Comparison of ENCODE assay signal across 1 cellular context in genomic region chr14:34693228-34693939, GRCh38.
TF ChIP-seq lines count a peak whose summit lies in the region.

No MANE protein-coding gene starts in this region.

TF ChIP-seq in WTC11, 78 proteins besides CTCF, POLR2A, EP300 and RAD21 (continued from another document):
- TF ChIP-seq, protein P1, sequence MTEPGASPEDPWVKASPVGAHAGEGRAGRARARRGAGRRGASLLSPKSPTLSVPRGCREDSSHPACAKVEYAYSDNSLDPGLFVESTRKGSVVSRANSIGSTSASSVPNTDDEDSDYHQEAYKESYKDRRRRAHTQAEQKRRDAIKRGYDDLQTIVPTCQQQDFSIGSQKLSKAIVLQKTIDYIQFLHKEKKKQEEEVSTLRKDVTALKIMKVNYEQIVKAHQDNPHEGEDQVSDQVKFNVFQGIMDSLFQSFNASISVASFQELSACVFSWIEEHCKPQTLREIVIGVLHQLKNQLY (CRISPR knock-in tag; IDR thresholded peaks at IDR 0.05): no peak
- TF ChIP-seq, protein P2, sequence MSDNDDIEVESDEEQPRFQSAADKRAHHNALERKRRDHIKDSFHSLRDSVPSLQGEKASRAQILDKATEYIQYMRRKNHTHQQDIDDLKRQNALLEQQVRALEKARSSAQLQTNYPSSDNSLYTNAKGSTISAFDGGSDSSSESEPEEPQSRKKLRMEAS (CRISPR knock-in tag; IDR thresholded peaks at IDR 0.05): peak; percentile 70; the same call in 1 of the 2 replicates
- peak; percentile 62; the same call in 1 of the 2 replicates for TF ChIP-seq SP1 (CRISPR knock-in tag; conservative IDR thresholded peaks at IDR 0.05)
- TF ChIP-seq ARID4B (CRISPR knock-in tag; IDR thresholded peaks at IDR 0.05; ENCODE audit: borderline replicate concordance): no peak
- no peak for TF ChIP-seq ZNF138 (CRISPR knock-in tag; conservative IDR thresholded peaks at IDR 0.05)
- TF ChIP-seq, protein P3, sequence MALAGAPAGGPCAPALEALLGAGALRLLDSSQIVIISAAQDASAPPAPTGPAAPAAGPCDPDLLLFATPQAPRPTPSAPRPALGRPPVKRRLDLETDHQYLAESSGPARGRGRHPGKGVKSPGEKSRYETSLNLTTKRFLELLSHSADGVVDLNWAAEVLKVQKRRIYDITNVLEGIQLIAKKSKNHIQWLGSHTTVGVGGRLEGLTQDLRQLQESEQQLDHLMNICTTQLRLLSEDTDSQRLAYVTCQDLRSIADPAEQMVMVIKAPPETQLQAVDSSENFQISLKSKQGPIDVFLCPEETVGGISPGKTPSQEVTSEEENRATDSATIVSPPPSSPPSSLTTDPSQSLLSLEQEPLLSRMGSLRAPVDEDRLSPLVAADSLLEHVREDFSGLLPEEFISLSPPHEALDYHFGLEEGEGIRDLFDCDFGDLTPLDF (CRISPR knock-in tag; IDR thresholded peaks at IDR 0.05): no peak
- TF ChIP-seq ZNF416 (CRISPR knock-in tag; IDR thresholded peaks at IDR 0.05): no peak
- no peak for TF ChIP-seq JAZF1 (CRISPR knock-in tag; IDR thresholded peaks at IDR 0.05)
- no peak for TF ChIP-seq ZNF671 (CRISPR knock-in tag; IDR thresholded peaks at IDR 0.05)
- no peak for TF ChIP-seq ZNF121 (CRISPR knock-in tag; IDR thresholded peaks at IDR 0.05)
- TF ChIP-seq RORB (CRISPR knock-in tag; IDR thresholded peaks at IDR 0.05): no peak
- 0 out of 2 replicates have a peak, but pooled peaks have one; percentile 20 for TF ChIP-seq ZNF232 (CRISPR knock-in tag; IDR thresholded peaks at IDR 0.05)
- no peak for TF ChIP-seq CDX4 (CRISPR knock-in tag; IDR thresholded peaks at IDR 0.05; ENCODE audit: borderline replicate concordance)
- 0 out of 2 replicates have a peak, but pooled peaks have one; percentile 36 for TF ChIP-seq FOXP4 (CRISPR knock-in tag; IDR thresholded peaks at IDR 0.05)
- TF ChIP-seq ATF1 (CRISPR knock-in tag; IDR thresholded peaks at IDR 0.05): no peak
- no peak for TF ChIP-seq ZNF423 (CRISPR knock-in tag; IDR thresholded peaks at IDR 0.05)
- peak; percentile 37; the same call in 1 of the 2 replicates for TF ChIP-seq GABPB1 (CRISPR knock-in tag; IDR thresholded peaks at IDR 0.05)
- no peak for TF ChIP-seq HMGA2 (CRISPR knock-in tag; IDR thresholded peaks at IDR 0.05)
- TF ChIP-seq, protein P4, sequence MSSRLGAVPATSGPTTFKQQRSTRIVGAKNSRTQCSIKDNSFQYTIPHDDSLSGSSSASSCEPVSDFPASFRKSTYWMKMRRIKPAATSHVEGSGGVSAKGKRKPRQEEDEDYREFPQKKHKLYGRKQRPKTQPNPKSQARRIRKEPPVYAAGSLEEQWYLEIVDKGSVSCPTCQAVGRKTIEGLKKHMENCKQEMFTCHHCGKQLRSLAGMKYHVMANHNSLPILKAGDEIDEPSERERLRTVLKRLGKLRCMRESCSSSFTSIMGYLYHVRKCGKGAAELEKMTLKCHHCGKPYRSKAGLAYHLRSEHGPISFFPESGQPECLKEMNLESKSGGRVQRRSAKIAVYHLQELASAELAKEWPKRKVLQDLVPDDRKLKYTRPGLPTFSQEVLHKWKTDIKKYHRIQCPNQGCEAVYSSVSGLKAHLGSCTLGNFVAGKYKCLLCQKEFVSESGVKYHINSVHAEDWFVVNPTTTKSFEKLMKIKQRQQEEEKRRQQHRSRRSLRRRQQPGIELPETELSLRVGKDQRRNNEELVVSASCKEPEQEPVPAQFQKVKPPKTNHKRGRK (CRISPR knock-in tag; IDR thresholded peaks at IDR 0.05; ENCODE audit: borderline replicate concordance): no peak
- TF ChIP-seq, protein P5, sequence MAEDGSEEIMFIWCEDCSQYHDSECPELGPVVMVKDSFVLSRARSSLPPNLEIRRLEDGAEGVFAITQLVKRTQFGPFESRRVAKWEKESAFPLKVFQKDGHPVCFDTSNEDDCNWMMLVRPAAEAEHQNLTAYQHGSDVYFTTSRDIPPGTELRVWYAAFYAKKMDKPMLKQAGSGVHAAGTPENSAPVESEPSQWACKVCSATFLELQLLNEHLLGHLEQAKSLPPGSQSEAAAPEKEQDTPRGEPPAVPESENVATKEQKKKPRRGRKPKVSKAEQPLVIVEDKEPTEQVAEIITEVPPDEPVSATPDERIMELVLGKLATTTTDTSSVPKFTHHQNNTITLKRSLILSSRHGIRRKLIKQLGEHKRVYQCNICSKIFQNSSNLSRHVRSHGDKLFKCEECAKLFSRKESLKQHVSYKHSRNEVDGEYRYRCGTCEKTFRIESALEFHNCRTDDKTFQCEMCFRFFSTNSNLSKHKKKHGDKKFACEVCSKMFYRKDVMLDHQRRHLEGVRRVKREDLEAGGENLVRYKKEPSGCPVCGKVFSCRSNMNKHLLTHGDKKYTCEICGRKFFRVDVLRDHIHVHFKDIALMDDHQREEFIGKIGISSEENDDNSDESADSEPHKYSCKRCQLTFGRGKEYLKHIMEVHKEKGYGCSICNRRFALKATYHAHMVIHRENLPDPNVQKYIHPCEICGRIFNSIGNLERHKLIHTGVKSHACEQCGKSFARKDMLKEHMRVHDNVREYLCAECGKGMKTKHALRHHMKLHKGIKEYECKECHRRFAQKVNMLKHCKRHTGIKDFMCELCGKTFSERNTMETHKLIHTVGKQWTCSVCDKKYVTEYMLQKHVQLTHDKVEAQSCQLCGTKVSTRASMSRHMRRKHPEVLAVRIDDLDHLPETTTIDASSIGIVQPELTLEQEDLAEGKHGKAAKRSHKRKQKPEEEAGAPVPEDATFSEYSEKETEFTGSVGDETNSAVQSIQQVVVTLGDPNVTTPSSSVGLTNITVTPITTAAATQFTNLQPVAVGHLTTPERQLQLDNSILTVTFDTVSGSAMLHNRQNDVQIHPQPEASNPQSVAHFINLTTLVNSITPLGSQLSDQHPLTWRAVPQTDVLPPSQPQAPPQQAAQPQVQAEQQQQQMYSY (CRISPR knock-in tag; IDR thresholded peaks at IDR 0.05): 0 out of 2 replicates have a peak, but pooled peaks have one; percentile 19
- TF ChIP-seq TEAD1 (CRISPR knock-in tag; IDR thresholded peaks at IDR 0.05): peak; percentile 53; the same call in 1 of the 2 replicates
- TF ChIP-seq ZBTB21 (CRISPR knock-in tag; IDR thresholded peaks at IDR 0.05; ENCODE audit: borderline replicate concordance): 0 out of 2 replicates have a peak, but pooled peaks have one; percentile 22
- TF ChIP-seq, protein P6, sequence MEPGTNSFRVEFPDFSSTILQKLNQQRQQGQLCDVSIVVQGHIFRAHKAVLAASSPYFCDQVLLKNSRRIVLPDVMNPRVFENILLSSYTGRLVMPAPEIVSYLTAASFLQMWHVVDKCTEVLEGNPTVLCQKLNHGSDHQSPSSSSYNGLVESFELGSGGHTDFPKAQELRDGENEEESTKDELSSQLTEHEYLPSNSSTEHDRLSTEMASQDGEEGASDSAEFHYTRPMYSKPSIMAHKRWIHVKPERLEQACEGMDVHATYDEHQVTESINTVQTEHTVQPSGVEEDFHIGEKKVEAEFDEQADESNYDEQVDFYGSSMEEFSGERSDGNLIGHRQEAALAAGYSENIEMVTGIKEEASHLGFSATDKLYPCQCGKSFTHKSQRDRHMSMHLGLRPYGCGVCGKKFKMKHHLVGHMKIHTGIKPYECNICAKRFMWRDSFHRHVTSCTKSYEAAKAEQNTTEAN (CRISPR knock-in tag; IDR thresholded peaks at IDR 0.05): no peak
- TF ChIP-seq, protein P7, sequence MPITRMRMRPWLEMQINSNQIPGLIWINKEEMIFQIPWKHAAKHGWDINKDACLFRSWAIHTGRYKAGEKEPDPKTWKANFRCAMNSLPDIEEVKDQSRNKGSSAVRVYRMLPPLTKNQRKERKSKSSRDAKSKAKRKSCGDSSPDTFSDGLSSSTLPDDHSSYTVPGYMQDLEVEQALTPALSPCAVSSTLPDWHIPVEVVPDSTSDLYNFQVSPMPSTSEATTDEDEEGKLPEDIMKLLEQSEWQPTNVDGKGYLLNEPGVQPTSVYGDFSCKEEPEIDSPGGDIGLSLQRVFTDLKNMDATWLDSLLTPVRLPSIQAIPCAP (CRISPR knock-in tag; IDR thresholded peaks at IDR 0.05): no peak
- no peak for TF ChIP-seq FOXP1 (CRISPR knock-in tag; IDR thresholded peaks at IDR 0.05; ENCODE audit: borderline replicate concordance)
- TF ChIP-seq, protein P8, sequence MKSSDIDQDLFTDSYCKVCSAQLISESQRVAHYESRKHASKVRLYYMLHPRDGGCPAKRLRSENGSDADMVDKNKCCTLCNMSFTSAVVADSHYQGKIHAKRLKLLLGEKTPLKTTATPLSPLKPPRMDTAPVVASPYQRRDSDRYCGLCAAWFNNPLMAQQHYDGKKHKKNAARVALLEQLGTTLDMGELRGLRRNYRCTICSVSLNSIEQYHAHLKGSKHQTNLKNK (CRISPR knock-in tag; IDR thresholded peaks at IDR 0.05): no peak
